In genomic region chr20:20712474-20713243, GRCh38 we compare ENCODE assay signal across 8 cellular contexts. TPM values are rescaled to one million over a fixed set of nuclear protein-coding genes. Genes with fewer than 3 reads are reported as not detected.
A peak's percentile ranks its signal among the peaks of the same experiment; 100 is the strongest.
DNase-seq lines count a peak whose midpoint lies in the region; ATAC-seq and TF ChIP-seq lines count a peak whose summit lies in the region.

RALGAPA2 (minus strand) TSS chr20:20712644; CDS start chr20:20712480, 164 bp downstream.

- no peaks in the 10 kb centered on the region for H3K79me2 ChIP-seq in Karpas-422 (ENCODE audit: low read length)

- H4K20me1 ChIP-seq in Karpas-422 (ENCODE audit: insufficient read depth, low read depth, low read length): no peaks in the 10 kb centered on the region

- peak within 1 kb of the TSS; percentile 99 for H2AFZ ChIP-seq in Karpas-422 (ENCODE audit: low read length)

- H3K27me3 ChIP-seq in Karpas-422 (ENCODE audit: low read length) (no peaks in the 10 kb centered on the region), esophagus squamous epithelium (no peaks in the 10 kb centered on the region)

- TF ChIP-seq POLR2A in esophagus squamous epithelium (IDR thresholded peaks at IDR 0.05): peak in 3 of 4 donors; percentile 62 to 85 (median 75)

- peak in 1 of 6 experiments; percentile 39 for TF ChIP-seq CTCF in esophagus squamous epithelium (IDR thresholded peaks at IDR 0.05)

- H3K9ac ChIP-seq in Karpas-422 (ENCODE audit: low read length): peak within 1 kb of the TSS; percentile 83

- H3K27ac ChIP-seq in Karpas-422 (ENCODE audit: low read length) (no peak within 1 kb of the TSS), esophagus squamous epithelium (peak within 1 kb of the TSS; percentile 91 to 95 (median 94))

- peak; percentile 94 for DNase-seq in DMS79 (lab: John Stamatoyannopoulos, UW)
- DNase-seq in Karpas-422: peak; percentile 98
- peak; percentile 99 for DNase-seq in RKO (ENCODE audit: low spot score)
- peak; percentile 89 for DNase-seq in activated T-helper 1 cell treated with Interleukin-2 at 50 U/mL for 16 hours (ENCODE audit: low read depth)
- DNase-seq in esophagus squamous epithelium (lab: John Stamatoyannopoulos, UW): peak; percentile 97
- DNase-seq in myocyte (ENCODE audit: low read depth): peak; percentile 99
- DNase-seq in stimulated activated CD8-positive, alpha-beta memory T cell treated with anti-CD3 and anti-CD28 coated beads, Interleukin-7, amount 100 ng/mL, for 48 hours (ENCODE audit: extremely low read depth in 1 of 2, low read depth in 1 of 2): peak; percentile 84 to 90

- no peaks in the 10 kb centered on the region for H3K9me3 ChIP-seq in Karpas-422 (ENCODE audit: low read length)
- H3K9me3 ChIP-seq in esophagus squamous epithelium: no peaks in the 10 kb centered on the region

- H3K4me2 ChIP-seq in Karpas-422 (ENCODE audit: low read depth, low read length, poor library complexity, severe bottlenecking): peak within 1 kb of the TSS; percentile 81

- peak; percentile 93 for ATAC-seq in GM21825 (IDR thresholded peaks at IDR 0.05; ENCODE audit: unreplicated experiment)

- H3K4me3 ChIP-seq in Karpas-422 (ENCODE audit: low read length) (peak within 1 kb of the TSS; percentile 78), esophagus squamous epithelium (peak within 1 kb of the TSS; percentile 79 to 98 (median 96))

- intact Hi-C loops in esophagus squamous epithelium (cut with DNase I): no loop called here

- WGBS in esophagus squamous epithelium, 2 donors: 0 to 2% methylated on average over 2 to 13 of the region's 87 CpGs

- H3K4me1 ChIP-seq in Karpas-422 (ENCODE audit: low read length): peaks cover 23% of the 10 kb centered on the region
- H3K4me1 ChIP-seq in esophagus squamous epithelium: peaks cover 11 to 34% (median 13%) of the 10 kb centered on the region in 3 donors

- H3K36me3 ChIP-seq in Karpas-422 (ENCODE audit: insufficient read depth, low read length) (no peaks in the 10 kb centered on the region), esophagus squamous epithelium (no peaks in the 10 kb centered on the region)

- H3K9me2 ChIP-seq in Karpas-422 (replicated peaks; ENCODE audit: insufficient read depth, low read length): no peaks in the 10 kb centered on the region

RNA-seq across cellular contexts. Expression of gene RALGAPA2, which starts in this region (rescaled TPM):
- total RNA-seq in Karpas-422 (2014; rRNA removed; shearing (Covaris generic); ENCODE audit: low replicate concordance): 6.3 and 6.5 TPM in 2 replicates
- 10 to 100 TPM; 13.3 to 29.8 (median 23.6) TPM for total RNA-seq in esophagus squamous epithelium
- total RNA-seq in myocyte: 11.9 and 13.9 TPM in 2 replicates
- 3.7 TPM for polyA plus RNA-seq in myocyte (2012)
